In the genomic region with DNA sequence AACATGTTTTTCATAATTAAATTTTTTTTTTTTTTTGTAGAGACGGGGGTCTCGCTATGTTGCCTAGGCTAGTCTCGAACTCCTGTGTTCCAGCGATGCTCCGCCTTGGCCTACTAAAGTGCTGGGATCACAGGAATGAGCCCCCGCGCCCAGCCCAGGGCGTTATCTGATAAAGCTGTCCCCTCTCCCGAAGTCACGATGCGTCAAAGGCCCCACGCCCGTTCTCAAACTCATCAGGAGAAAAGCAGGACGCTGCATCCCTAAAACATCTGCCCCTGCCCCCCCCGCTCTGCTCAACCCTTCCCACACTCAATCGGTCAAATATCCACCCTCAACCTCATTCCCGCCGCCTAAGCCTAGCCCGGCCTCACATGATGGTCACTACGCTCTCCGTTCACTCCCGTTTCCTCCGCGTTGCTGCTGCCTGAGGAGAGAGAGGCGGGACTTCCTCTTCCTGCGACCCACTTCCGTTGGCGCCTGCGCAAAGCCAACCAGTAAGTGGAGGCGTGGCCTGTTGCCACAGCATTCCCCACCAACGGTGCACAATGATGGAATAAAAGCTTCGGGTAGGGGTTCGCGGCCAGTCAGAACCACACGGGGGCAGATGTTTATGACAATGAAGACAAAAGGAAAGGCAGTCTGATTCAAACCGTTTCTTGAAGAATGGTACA, we compare ENCODE assay signal across 8 cellular contexts. TPM values are rescaled to one million over a fixed set of nuclear protein-coding genes. Genes with fewer than 3 reads are reported as not detected.
DNase-seq lines count a peak whose midpoint lies in the region; ATAC-seq and TF ChIP-seq lines count a peak whose summit lies in the region.

A gene (minus strand): TSS at position 438 of the 671 bp plus-strand sequence. CDS start 65 bp downstream, at position 373.

- H3K27me3 ChIP-seq in duodenal mucosa (ENCODE audit: control insufficient read depth in 1 of 2, insufficient read depth in 2 of 2, low read length in 2 of 2): no peaks in the 10 kb centered on the region

- intact Hi-C loops in lower leg skin (cut with DNase I; ENCODE audit: low total_unique reads): no loop called here

- H3K36me3 ChIP-seq in duodenal mucosa (ENCODE audit: control insufficient read depth in 1 of 2, insufficient read depth in 2 of 2, low read length in 2 of 2): peaks cover 11 to 27% of the 10 kb centered on the region in 2 donors

- H3K9me3 ChIP-seq in duodenal mucosa (ENCODE audit: control insufficient read depth in 1 of 2, low read length in 2 of 2): no peaks in the 10 kb centered on the region

- DNase-seq in NCI-H748 (lab: John Stamatoyannopoulos, UW; ENCODE audit: unreplicated experiment): peak; percentile 97
- peak; percentile 87 for DNase-seq in activated CD4-positive, alpha-beta T cell treated with anti-CD3 and anti-CD28 coated beads, Interleukin-2, amount 50 U/mL, for 1 hour
- peak; percentile 92 to 98 for DNase-seq in lower leg skin (ENCODE audit: low spot score in 2 of 2)
- peak; percentile 87 to 92 for DNase-seq in stimulated activated CD4-positive, alpha-beta T cell treated with anti-CD3 and anti-CD28 coated beads, Interleukin-4, amount 100 ng/mL, for 4 hours

- peak in 1 of 2 donors; percentile 78 for TF ChIP-seq POLR2A in lower leg skin (IDR thresholded peaks at IDR 0.05)

- peaks cover 5 to 16% of the 10 kb centered on the region in 2 donors for H3K4me1 ChIP-seq in duodenal mucosa (ENCODE audit: control insufficient read depth in 1 of 2, insufficient read depth in 2 of 2, low read length in 2 of 2)

- 0 to 1% methylated on average over 36 of the region's 36 CpGs for WGBS in lower leg skin, 2 donors

- H3K27ac ChIP-seq in C4-2B: peak within 1 kb of the TSS; percentile 86
- H3K27ac ChIP-seq in duodenal mucosa (ENCODE audit: low read depth, low read length): peak within 1 kb of the TSS; percentile 87

- TF ChIP-seq CTCF in C4-2B (conservative IDR thresholded peaks at IDR 0.05) (no peak), lower leg skin (IDR thresholded peaks at IDR 0.05) (no peak)

- peak; percentile 63 for ATAC-seq in GM19324 (IDR thresholded peaks at IDR 0.05; ENCODE audit: low FRiP score, unreplicated experiment)
- peak; percentile 45 for ATAC-seq in HG03460 (IDR thresholded peaks at IDR 0.05; ENCODE audit: unreplicated experiment)

- H3K4me3 ChIP-seq in duodenal mucosa (ENCODE audit: low read depth in 1 of 2, low read length in 2 of 2): peak within 1 kb of the TSS; percentile 94 to 95
- peak within 1 kb of the TSS; percentile 62 for H3K4me3 ChIP-seq in lower leg skin (ENCODE audit: low read depth, poor library complexity, severe bottlenecking)

- peak within 1 kb of the TSS; percentile 92 to 94 for H3K9ac ChIP-seq in duodenal mucosa (ENCODE audit: low read depth in 1 of 2, low read length in 2 of 2)

RNA-seq across cellular contexts. Expression of the gene that starts here (rescaled TPM):
- 100 to 1,000 TPM; 144 to 223 (median 161) TPM for total RNA-seq in lower leg skin

Comparison
In these comparisons a context has a peak if more than half of its experiments do, and no peak if none do; other contexts are left out.
1. Peak in every context shown above with its lines: DNase-seq, ATAC-seq, H3K4me3 ChIP-seq and H3K27ac ChIP-seq.